In the genomic region with DNA sequence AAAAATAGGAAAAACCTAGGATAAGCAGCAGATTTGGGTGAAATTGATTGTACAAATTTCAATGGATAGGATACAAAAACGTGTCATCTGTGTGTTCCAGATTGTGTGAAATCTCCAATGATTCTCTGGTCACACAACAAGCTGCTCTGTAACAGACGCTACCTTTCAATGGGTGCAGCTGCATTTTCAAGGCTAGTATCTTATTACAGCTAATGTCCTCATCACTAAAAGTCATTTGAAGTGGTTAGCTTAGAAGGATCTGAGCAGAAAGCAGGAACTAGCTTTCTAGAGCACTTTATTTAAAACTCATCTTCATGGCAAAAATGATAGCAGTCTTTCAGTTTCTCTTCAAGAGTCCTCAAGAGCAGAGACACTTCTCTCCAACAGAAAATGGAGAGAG, we compare ENCODE assay signal across 13 cellular contexts.
DNase-seq lines count a peak whose midpoint lies in the region; TF ChIP-seq lines count a peak whose summit lies in the region.
"Had no signal": no experiment of that assay in that cellular context is flagged by ENCODE, and none has a peak within 500 bp of the region (broad histone marks: within the 10 kb centered on the region; RNA-seq: fewer than 3 reads in every experiment).

No MANE protein-coding gene starts in this region.

- peaks cover 35% of the 10 kb centered on the region for H3K4me1 Mint-ChIP-seq in glutamatergic neuron (ENCODE audit: low read depth, unreplicated experiment)
- H3K4me1 Mint-ChIP-seq: IgD-negative memory B cell, T-cell had no signal

- DNase-seq in NCI-H1092 treated with DMSO at 0.1 percent for 48 hours (lab: John Stamatoyannopoulos, UW) (peak; percentile 19), NCI-H1092 (lab: John Stamatoyannopoulos, UW) (no peak), NCI-H1436 treated with DMSO at 0.1 percent for 48 hours (lab: John Stamatoyannopoulos, UW) (peak; percentile 75), NCI-H524 treated with DMSO at 0.1 percent for 48 hours (lab: John Stamatoyannopoulos, UW) (peak; percentile 83), glutamatergic neuron (peak; percentile 25), nucleus accumbens (lab: John Stamatoyannopoulos, UW) (no peak), ascending aorta (ENCODE audit: low spot score in 2 of 2) (no peak), amygdala (lab: John Stamatoyannopoulos, UW) (no peak)
- DNase-seq: GM23248; NK-92 treated with Interleukin-12 subunit alpha and Interleukin-12 subunit beta, amount 100 ng/mL, for 24 hours; T-cell had no signal

- intact Hi-C loops in ascending aorta (cut with DNase I), result no loop called here

- H3K4me1 ChIP-seq in ascending aorta, result no peaks in the 10 kb centered on the region
- H3K4me1 ChIP-seq: BLaER1 treated with 17β-estradiol and CSF1 and Interleukin-3, amounts not matched to agents 10 nM and 100 nM had no signal

- no peaks in the 10 kb centered on the region for H3K36me3 ChIP-seq in ascending aorta
- H3K36me3 ChIP-seq: BLaER1 treated with 17β-estradiol and CSF1 and Interleukin-3, amounts not matched to agents 10 nM and 100 nM had no signal

- TF ChIP-seq CTCF in glutamatergic neuron (IDR thresholded peaks at IDR 0.05; ENCODE audit: partially characterized antibody, unreplicated experiment), result no peak
- no peak for TF ChIP-seq CTCF in ascending aorta (IDR thresholded peaks at IDR 0.05)

- peaks cover 7% of the 10 kb centered on the region for H3K9me3 Mint-ChIP-seq in glutamatergic neuron (ENCODE audit: unreplicated experiment)

- no peak overlapping the region for H3K4me3 ChIP-seq in ascending aorta
- H3K4me3 ChIP-seq: BLaER1 treated with 17β-estradiol and CSF1 and Interleukin-3, amounts not matched to agents 10 nM and 100 nM; GM23248 had no signal

- H3K27ac ChIP-seq in ascending aorta, result no peak overlapping the region
- H3K27ac ChIP-seq: BLaER1 treated with 17β-estradiol and CSF1 and Interleukin-3, amounts not matched to agents 10 nM and 100 nM; GM23248 had no signal

- no peak overlapping the region for H3K4me3 Mint-ChIP-seq in glutamatergic neuron (ENCODE audit: unreplicated experiment)
- H3K4me3 Mint-ChIP-seq: IgD-negative memory B cell, T-cell had no signal

- peak overlapping the region; percentile 93 for H3K27ac Mint-ChIP-seq in glutamatergic neuron (ENCODE audit: unreplicated experiment)
- H3K27ac Mint-ChIP-seq: IgD-negative memory B cell, T-cell had no signal

- no peaks in the 10 kb centered on the region for H3K27me3 ChIP-seq in ascending aorta
- H3K27me3 ChIP-seq: BLaER1 treated with 17β-estradiol and CSF1 and Interleukin-3, amounts not matched to agents 10 nM and 100 nM had no signal

- no peaks in the 10 kb centered on the region for H3K9me3 ChIP-seq in ascending aorta
- H3K9me3 ChIP-seq: BLaER1 treated with 17β-estradiol and CSF1 and Interleukin-3, amounts not matched to agents 10 nM and 100 nM had no signal

- no peaks in the 10 kb centered on the region for H3K36me3 Mint-ChIP-seq in glutamatergic neuron (ENCODE audit: unreplicated experiment)
- H3K36me3 Mint-ChIP-seq: IgD-negative memory B cell, T-cell had no signal

- H3K27me3 Mint-ChIP-seq in glutamatergic neuron (ENCODE audit: unreplicated experiment), result peaks cover 7% of the 10 kb centered on the region
- H3K27me3 Mint-ChIP-seq: IgD-negative memory B cell, T-cell had no signal

Comparison
In these comparisons a context has a peak if more than half of its experiments do, and no peak if none do; other contexts are left out.
1. DNase-seq: peak in NCI-H1092 treated with DMSO at 0.1 percent for 48 hours (single experiment), NCI-H1436 treated with DMSO at 0.1 percent for 48 hours (single experiment), NCI-H524 treated with DMSO at 0.1 percent for 48 hours (single experiment) and glutamatergic neuron (single experiment); none in NCI-H1092 (single experiment), nucleus accumbens (0 of 56), ascending aorta (0 of 2) and amygdala (0 of 56).